Comparison of ENCODE assay signal across 1 cellular context in genomic region chr3:30655187-30655812, GRCh38.
TF ChIP-seq lines count a peak whose summit lies in the region.

No MANE protein-coding gene starts in this region.

TF ChIP-seq in HCT116, 20 proteins besides CTCF, POLR2A, EP300 and RAD21 (continued from another document):
- no peak for TF ChIP-seq ELF1 (IDR thresholded peaks at IDR 0.05; ENCODE audit: borderline replicate concordance, low read depth)
- TF ChIP-seq EGR1 (IDR thresholded peaks at IDR 0.05; ENCODE audit: low read depth) = no peak
- no peak for TF ChIP-seq SIN3A (IDR thresholded peaks at IDR 0.05; ENCODE audit: low read depth)
- TF ChIP-seq EZH2 (IDR thresholded peaks at IDR 0.05) = no peak
- TF ChIP-seq REST (IDR thresholded peaks at IDR 0.05; ENCODE audit: low read depth) = no peak
- peak; percentile 60; the same call in 1 of the 2 replicates for TF ChIP-seq SP1 (IDR thresholded peaks at IDR 0.05; ENCODE audit: low read depth)
